Comparison of ENCODE assay signal across 1 cellular context in genomic region chr2:155842103-155842502, GRCh38.
TF ChIP-seq lines count a peak whose summit lies in the region.

No MANE protein-coding gene starts in this region.

TF ChIP-seq in GM23338, 12 proteins besides CTCF, POLR2A, EP300 and RAD21 (continued from another document):
- TF ChIP-seq ETS1 (IDR thresholded peaks at IDR 0.05) (no peak), REST (IDR thresholded peaks at IDR 0.05; ENCODE audit: unreplicated experiment) (no peak)
